ENCODE assay signal across 34 cellular contexts in genomic region chr7:103972779-103973434, GRCh38. TPM values are rescaled to one million over a fixed set of nuclear protein-coding genes. Genes with fewer than 3 reads are reported as not detected.
"Had no signal": no experiment of that assay in that cellular context is flagged by ENCODE, and none has a peak within 500 bp of the region (broad histone marks: within the 10 kb centered on the region; RNA-seq: fewer than 3 reads in every experiment).

No MANE protein-coding gene starts in this region.

- FAIRE-seq: bronchial epithelial cell had no signal

- H3K36me3 ChIP-seq: SJCRH30 had no signal

- H3K4me3 ChIP-seq: SJCRH30 had no signal

- H3K9ac ChIP-seq: KMS-11 had no signal

- ATAC-seq: activated naive CD4-positive, alpha-beta T cell treated with anti-CD3 and anti-CD28 coated beads, Interleukin-2, amount 50 U/mL, for 72 hours; activated naive CD8-positive, alpha-beta T cell treated with anti-CD3 and anti-CD28 coated beads, Interleukin-2, amount 50 U/mL, for 24 hours; activated T-cell treated with anti-CD3 and anti-CD28 coated beads, Interleukin-2, amount 50 U/mL, for 4 hours; Panc1 had no signal

- H3K27ac ChIP-seq: KMS-11, SJCRH30, VCaP had no signal

- H3K9me3 ChIP-seq: SJCRH30 had no signal

- H3K4me2 ChIP-seq: KMS-11 had no signal

- H3K27me3 ChIP-seq: SJCRH30 had no signal

- DNase-seq: activated B cell treated with CpG ODN at 0.5 μM for 24 hours; activated CD4-positive, alpha-beta memory T cell treated with anti-CD3 and anti-CD28 coated beads for 36 hours; activated CD4-positive, alpha-beta T cell treated with anti-CD3 and anti-CD28 coated beads for 4 hours; activated CD4-positive, alpha-beta T cell treated with anti-CD3 and anti-CD28 coated beads, Interleukin-2, amount 50 U/mL, for 1 hour; activated CD4-positive, CD25-positive, alpha-beta regulatory T cell treated with anti-CD3 and anti-CD28 coated beads, Interleukin-2, amount 50 U/mL, for 72 hours; activated CD8-positive, alpha-beta memory T cell treated with anti-CD3 and anti-CD28 coated beads, Interleukin-2, amount 50 U/mL, for 4 hours; activated gamma-delta T cell treated with Interleukin-2 at 50 U/mL for 16 hours; activated naive CD4-positive, alpha-beta T cell treated with anti-CD3 and anti-CD28 coated beads for 36 hours; activated naive CD8-positive, alpha-beta T cell treated with anti-CD3 and anti-CD28 coated beads, Interleukin-2, amount 50 U/mL, for 24 hours; activated T-cell treated with anti-CD3 and anti-CD28 coated beads for 4 hours; activated T-cell treated with anti-CD3 and anti-CD28 coated beads, Interleukin-2, amount 50 U/mL, for 4 hours; anterior cingulate cortex; caudate nucleus; cerebellar nuclear complex; NCI-H1092 treated with DMSO at 0.1 percent for 48 hours; NCI-H1417; NCI-H187 treated with DMSO at 0.1 percent for 48 hours; NCI-H2081; NCI-H510A; NCI-H526; NCI-H774; SHP77; SW 1271; T-helper 1 cell; T-helper 2 cell; T-helper 9 cell had no signal

- H3K4me1 ChIP-seq: SJCRH30 had no signal

RNA-seq across cellular contexts. Expression of gene RELN, which starts 16.6 kb away (rescaled TPM):
- total RNA-seq: activated B cell treated with CpG ODN at 0.5 μM for 24 hours; activated CD4-positive, alpha-beta memory T cell treated with anti-CD3 and anti-CD28 coated beads for 36 hours; activated naive CD4-positive, alpha-beta T cell treated with anti-CD3 and anti-CD28 coated beads for 36 hours; activated naive CD4-positive, alpha-beta T cell treated with anti-CD3 and anti-CD28 coated beads, Interleukin-2, amount 50 U/mL, for 72 hours; activated T-helper 1 cell treated with anti-CD3 and anti-CD28 coated beads, Interleukin-12 subunit alpha, Interleukin-12 subunit beta, Interleukin-2, Interleukin-4 antibody, amounts not matched to agents 30 ng/mL and 10 ng/mL and 1 ng/mL, durations not matched to agents 14 hours and 24 hours and 36 hours; bronchial epithelial cell; RPMI7951 had no signal
